ENCODE assay signal across 8 cellular contexts in genomic region chr14:22982013-22982476, GRCh38. TPM values are rescaled to one million over a fixed set of nuclear protein-coding genes. Genes with fewer than 3 reads are reported as not detected.
DNase-seq lines count a peak whose midpoint lies in the region; ATAC-seq, FAIRE-seq and TF ChIP-seq lines count a peak whose summit lies in the region.

No MANE protein-coding gene starts in this region.

- H3K9me3 ChIP-seq in K562 (replicated peaks; ENCODE audit: control insufficient read depth, insufficient read depth, low read depth, low read length) (no peaks in the 10 kb centered on the region), lower lobe of right lung (no peaks in the 10 kb centered on the region)

- POLR2A ChIA-PET in K562 (lab: Yijun Ruan, JAX), result interaction anchor here (0.6 to 2.0 kb wide), 12 partner anchors 10 to 325 kb away, joined by 3 to 14 read pairs (median 4); partner anchors contain the start of genes BCL2L2, CDH24, HAUS4 and PRMT5

- ATAC-seq in K562 (no peak), lower lobe of right lung (peak in 1 of 2 donors; percentile 2)

- peak overlapping the region; percentile 97 for H2AFZ ChIP-seq in K562 (ENCODE audit: low read depth, low read length)

- no peak for TF ChIP-seq POLR2A in K562 (conservative IDR thresholded peaks at IDR 0.05)

- TF ChIP-seq CTCF in K562 (IDR thresholded peaks at IDR 0.05 in 2 of 3, conservative IDR thresholded peaks at IDR 0.05 in 1 of 3; ENCODE audit: insufficient read depth in 2 of 3, low read depth in 1 of 3, low read length in 3 of 3) (no peak), lower lobe of right lung (IDR thresholded peaks at IDR 0.05) (no peak)

- no peak for TF ChIP-seq EP300 in K562 (IDR thresholded peaks at IDR 0.05; ENCODE audit: low read length)

- CTCF ChIA-PET in K562 (lab: Yijun Ruan, JAX; ENCODE audit: low intra/inter-chr PET ratio), result interaction anchor here (0.6 to 2.9 kb wide), 7 partner anchors 9 to 425 kb away, joined by 3 to 22 read pairs (median 6); partner anchors contain the start of gene PRMT5

- peak; percentile 2 for DNase-seq in activated naive CD4-positive, alpha-beta T cell treated with Interleukin-2 at 50 U/mL for 16 hours
- DNase-seq in activated naive CD4-positive, alpha-beta T cell treated with anti-CD3 and anti-CD28 coated beads, Interleukin-2, amount 50 U/mL, for 16 hours, result no peak
- no peak for DNase-seq in K562 (ENCODE audit: extremely low read depth in 1 of 4, low spot score in 3 of 4)
- no peak for DNase-seq in lower lobe of right lung
- DNase-seq in HPDE6-E6E7 (ENCODE audit: extremely low spot score), result no peak
- no peak for DNase-seq in CD1c-positive myeloid dendritic cell (ENCODE audit: extremely low spot score)
- DNase-seq in amygdala (lab: John Stamatoyannopoulos, UW), result no peak

- FAIRE-seq in K562 (lab: Jason Lieb, UNC), result no peak

- no peaks in the 10 kb centered on the region for H3K9me1 ChIP-seq in K562 (ENCODE audit: control insufficient read depth, insufficient read depth, low read length)

- H3K4me1 ChIP-seq in K562 (replicated peaks in 1 of 2; ENCODE audit: control insufficient read depth in 2 of 2, insufficient read depth in 2 of 2, low read length in 2 of 2) (peaks cover 19 to 38% of the 10 kb centered on the region in 2 experiments), lower lobe of right lung (peaks cover 54% of the 10 kb centered on the region), urinary bladder (ENCODE audit: insufficient read depth) (no peaks in the 10 kb centered on the region)

- peaks cover 9% of the 10 kb centered on the region; the same call in 2 of the 3 replicates for H3K36me3 ChIP-seq in K562 (ENCODE audit: control insufficient read depth, insufficient read depth, low read length)
- H3K36me3 ChIP-seq in lower lobe of right lung, result no peaks in the 10 kb centered on the region
- no peaks in the 10 kb centered on the region for H3K36me3 ChIP-seq in urinary bladder (ENCODE audit: insufficient read depth)

- intact Hi-C loops in K562 (cut with micrococcal nuclease) (no loop called here), lower lobe of right lung (cut with DNase I) (no loop called here)

- H3K4me2 ChIP-seq in K562 (ENCODE audit: insufficient read depth, low read length), result peak overlapping the region; percentile 93

- BruUV-seq in K562 (replicated peaks; lab: Mats Ljungman, UMichigan), result TSS peak; percentile 49

- no peaks in the 10 kb centered on the region for H3K27me3 ChIP-seq in K562 (ENCODE audit: control insufficient read depth in 2 of 2, insufficient read depth in 2 of 2, low read length in 2 of 2)
- peaks cover 18% of the 10 kb centered on the region for H3K27me3 ChIP-seq in lower lobe of right lung (ENCODE audit: low read depth)

- H3K4me3 ChIP-seq in K562 (peak overlapping the region; percentile 69), lower lobe of right lung (peak overlapping the region; percentile 85), urinary bladder (ENCODE audit: low read depth, low read length) (peak overlapping the region; percentile 66)

- 25% methylated on average over 18 of the region's 36 CpGs for WGBS in K562 (ENCODE audit: insufficient coverage, low coverage, missing lambda C conversion rate)
- WGBS in urinary bladder, result 1% methylated on average over 36 of the region's 36 CpGs

- H3K79me2 ChIP-seq in K562 (ENCODE audit: control insufficient read depth, insufficient read depth, low read length), result no peaks in the 10 kb centered on the region

- in situ Hi-C loops in K562 (cut with MboI), result loop anchor here (5.0 kb wide), 1 partner anchor 50 kb away; no protein-coding TSS in a partner anchor

- H3K27ac ChIP-seq in K562 (ENCODE audit: extremely low read depth, low read depth, low read length) (no peak overlapping the region; the same call in 2 of the 3 replicates), lower lobe of right lung (peak overlapping the region; percentile 83), urinary bladder (ENCODE audit: low read depth) (peak overlapping the region; percentile 68)

- TF ChIP-seq RAD21 in K562 (CRISPR knock-in tag; conservative IDR thresholded peaks at IDR 0.05 in 1 of 2, IDR thresholded peaks at IDR 0.05 in 1 of 2), result no peak

- H3K9ac ChIP-seq in K562 (ENCODE audit: insufficient read depth in 1 of 2, low read depth in 2 of 2, low read length in 2 of 2), result peak overlapping the region; percentile 63 to 96; a peak in 3 of 4 replicates

- no peaks in the 10 kb centered on the region for H4K20me1 ChIP-seq in K562 (replicated peaks; ENCODE audit: control insufficient read depth, insufficient read depth, low read length)

RNA-seq across cellular contexts. Expression of gene AJUBA, which starts 0.3 kb away (rescaled TPM):
- 12.8 and 18.9 TPM in 2 replicates for total RNA-seq in K562 (2011; cell fraction: chromatin; rRNA removed; ENCODE audit: low replicate concordance)
- 9.2 and 10.0 TPM in 2 replicates for total RNA-seq in K562 (2011; cell fraction: nucleolus; rRNA removed)
- total RNA-seq in K562 (2011; cell fraction: nucleoplasm; rRNA removed), result 10.9 and 18.6 TPM in 2 replicates
- total RNA-seq in K562 (2014; rRNA removed) (3.3 and 5.3 TPM in 2 replicates), K562 (2014; rRNA removed; fragmentation: Illumina TruSeq; extraction: Trizol) (3.1 and 3.2 TPM in 2 replicates), K562 (2015; rRNA removed; fragmentation: Illumina TruSeq; extraction: Trizol) (1.5 and 1.8 TPM in 2 replicates), K562 (2021) (2.9 and 4.3 TPM in 2 replicates), lower lobe of right lung (28.7 TPM), urinary bladder (28.0 TPM)
- polyA plus RNA-seq in K562 (2011; rRNA removed) (4.7 and 6.4 TPM in 2 replicates), K562 (2014; fragmentation: Illumina TruSeq; extraction: Trizol) (2.3 and 2.8 TPM in 2 replicates), K562 (2014; fragmentation: Nextera tagmentation; extraction: Ambion mirVana) (1 to 10 TPM in 1 of 2 experiments, under 1 TPM in 1; 0.73 to 1.6 TPM), K562 (2014; rRNA removed) (2.0 and 2.2 TPM in 2 replicates), urinary bladder (6.6 TPM)
- 3.5 and 5.2 TPM in 2 replicates for polyA plus RNA-seq in K562 (2011; cell fraction: cytosol; rRNA removed)
- polyA plus RNA-seq in K562 (2011; cell fraction: nucleus; rRNA removed), result 7.3 and 10.0 TPM in 2 replicates
- 3.0 and 13.8 TPM in 2 replicates for polyA plus RNA-seq in K562 (2012)
- 10.0 and 10.6 TPM in 2 replicates for polyA minus RNA-seq in K562 (2011; rRNA and poly(A)+ RNA removed)
- 3.7 and 4.5 TPM in 2 replicates for polyA minus RNA-seq in K562 (2011; cell fraction: cytosol; rRNA and poly(A)+ RNA removed)
- 4.7 and 9.6 TPM in 2 replicates for polyA minus RNA-seq in K562 (2011; cell fraction: nucleus; rRNA and poly(A)+ RNA removed)

RNA-seq across cellular contexts. Expression of gene HAUS4, which starts 25.2 kb away (rescaled TPM):
- 69.7 and 91.7 TPM in 2 replicates for total RNA-seq in K562 (2011; cell fraction: chromatin; rRNA removed; ENCODE audit: low replicate concordance)
- 49.2 and 58.2 TPM in 2 replicates for total RNA-seq in K562 (2011; cell fraction: nucleolus; rRNA removed)
- total RNA-seq in K562 (2011; cell fraction: nucleoplasm; rRNA removed), result 65.3 and 66.7 TPM in 2 replicates
- total RNA-seq in K562 (2014; rRNA removed) (53.3 and 62.8 TPM in 2 replicates), K562 (2014; rRNA removed; fragmentation: Illumina TruSeq; extraction: Trizol) (59.2 and 62.3 TPM in 2 replicates), K562 (2015; rRNA removed; fragmentation: Illumina TruSeq; extraction: Trizol) (44.1 and 49.2 TPM in 2 replicates), K562 (2021) (47.4 and 49.3 TPM in 2 replicates), lower lobe of right lung (54.5 TPM), urinary bladder (42.2 TPM)
- polyA plus RNA-seq in K562 (2011; rRNA removed) (80.3 and 85.4 TPM in 2 replicates), K562 (2014; fragmentation: Illumina TruSeq; extraction: Trizol) (41.2 and 46.3 TPM in 2 replicates), K562 (2014; fragmentation: Nextera tagmentation; extraction: Ambion mirVana) (10 to 100 TPM; 12.5 to 13.0 TPM), K562 (2014; rRNA removed) (71.8 and 71.9 TPM in 2 replicates), urinary bladder (44.1 TPM)
- polyA plus RNA-seq in K562 (2011; cell fraction: cytosol; rRNA removed), result 34.3 and 50.3 TPM in 2 replicates
- polyA plus RNA-seq in K562 (2011; cell fraction: nucleus; rRNA removed), result 60.6 and 85.4 TPM in 2 replicates
- 43.0 and 99.2 TPM in 2 replicates for polyA plus RNA-seq in K562 (2012)
- polyA minus RNA-seq in K562 (2011; rRNA and poly(A)+ RNA removed), result 76.9 and 94.5 TPM in 2 replicates
- 27.2 and 28.9 TPM in 2 replicates for polyA minus RNA-seq in K562 (2011; cell fraction: cytosol; rRNA and poly(A)+ RNA removed)
- polyA minus RNA-seq in K562 (2011; cell fraction: nucleus; rRNA and poly(A)+ RNA removed), result 28.1 and 36.3 TPM in 2 replicates

RNA-seq across cellular contexts. Expression of gene C14orf93, which starts 27.9 kb away (rescaled TPM):
- 17.1 and 22.1 TPM in 2 replicates for total RNA-seq in K562 (2011; cell fraction: chromatin; rRNA removed; ENCODE audit: low replicate concordance)
- 11.1 and 12.5 TPM in 2 replicates for total RNA-seq in K562 (2011; cell fraction: nucleolus; rRNA removed)
- total RNA-seq in K562 (2011; cell fraction: nucleoplasm; rRNA removed), result 12.4 and 13.6 TPM in 2 replicates
- total RNA-seq in K562 (2014; rRNA removed) (17.0 and 18.7 TPM in 2 replicates), K562 (2014; rRNA removed; fragmentation: Illumina TruSeq; extraction: Trizol) (11.1 and 12.9 TPM in 2 replicates), K562 (2015; rRNA removed; fragmentation: Illumina TruSeq; extraction: Trizol) (11.8 and 14.8 TPM in 2 replicates), K562 (2021) (15.9 and 16.1 TPM in 2 replicates), lower lobe of right lung (9.8 TPM), urinary bladder (10.4 TPM)
- polyA plus RNA-seq in K562 (2011; rRNA removed) (20.4 and 23.1 TPM in 2 replicates), K562 (2014; fragmentation: Illumina TruSeq; extraction: Trizol) (22.0 and 26.3 TPM in 2 replicates), K562 (2014; fragmentation: Nextera tagmentation; extraction: Ambion mirVana) (1 to 10 TPM; 2.2 to 3.0 TPM), K562 (2014; rRNA removed) (22.4 and 24.3 TPM in 2 replicates), urinary bladder (14.5 TPM)
- 24.5 and 29.4 TPM in 2 replicates for polyA plus RNA-seq in K562 (2011; cell fraction: cytosol; rRNA removed)
- 21.8 and 24.5 TPM in 2 replicates for polyA plus RNA-seq in K562 (2011; cell fraction: nucleus; rRNA removed)
- 11.8 and 23.7 TPM in 2 replicates for polyA plus RNA-seq in K562 (2012)
- polyA minus RNA-seq in K562 (2011; rRNA and poly(A)+ RNA removed), result 28.0 and 29.8 TPM in 2 replicates
- 9.7 and 11.8 TPM in 2 replicates for polyA minus RNA-seq in K562 (2011; cell fraction: cytosol; rRNA and poly(A)+ RNA removed)
- polyA minus RNA-seq in K562 (2011; cell fraction: nucleus; rRNA and poly(A)+ RNA removed), result 5.3 and 7.0 TPM in 2 replicates

RNA-seq across cellular contexts. Expression of gene PSMB5, which starts 52.7 kb away (rescaled TPM):
- total RNA-seq in K562 (2011; cell fraction: chromatin; rRNA removed; ENCODE audit: low replicate concordance), result 49.0 and 108 TPM in 2 replicates
- 166 and 172 TPM in 2 replicates for total RNA-seq in K562 (2011; cell fraction: nucleolus; rRNA removed)
- 110 and 115 TPM in 2 replicates for total RNA-seq in K562 (2011; cell fraction: nucleoplasm; rRNA removed)
- 279 and 297 TPM in 2 replicates for total RNA-seq in K562 (2014; rRNA removed)
- 204 and 223 TPM in 2 replicates for total RNA-seq in K562 (2014; rRNA removed; fragmentation: Illumina TruSeq; extraction: Trizol)
- total RNA-seq in K562 (2015; rRNA removed; fragmentation: Illumina TruSeq; extraction: Trizol), result 210 and 212 TPM in 2 replicates
- 198 and 218 TPM in 2 replicates for total RNA-seq in K562 (2021)
- 273 and 285 TPM in 2 replicates for polyA plus RNA-seq in K562 (2011; rRNA removed)
- 421 and 454 TPM in 2 replicates for polyA plus RNA-seq in K562 (2011; cell fraction: cytosol; rRNA removed)
- 100 and 125 TPM in 2 replicates for polyA plus RNA-seq in K562 (2011; cell fraction: nucleus; rRNA removed)
- 194 and 217 TPM in 2 replicates for polyA plus RNA-seq in K562 (2012)
- 194 and 201 TPM in 2 replicates for polyA plus RNA-seq in K562 (2014; fragmentation: Illumina TruSeq; extraction: Trizol)
- 1,000 to 10,000 TPM; 1,679 to 1,870 TPM for polyA plus RNA-seq in K562 (2014; fragmentation: Nextera tagmentation; extraction: Ambion mirVana)
- polyA plus RNA-seq in K562 (2014; rRNA removed), result 249 and 269 TPM in 2 replicates
- 242 and 304 TPM in 2 replicates for polyA minus RNA-seq in K562 (2011; rRNA and poly(A)+ RNA removed)
- 130 and 188 TPM in 2 replicates for polyA minus RNA-seq in K562 (2011; cell fraction: cytosol; rRNA and poly(A)+ RNA removed)
- polyA minus RNA-seq in K562 (2011; cell fraction: nucleus; rRNA and poly(A)+ RNA removed), result 61.7 and 82.4 TPM in 2 replicates
- total RNA-seq in lower lobe of right lung, result 71.5 TPM
- total RNA-seq in urinary bladder, result 70.3 TPM
- polyA plus RNA-seq in urinary bladder, result 135 TPM

RNA-seq across cellular contexts. Expression of gene PRMT5, which starts 52.9 kb away (rescaled TPM):
- 278 and 432 TPM in 2 replicates for total RNA-seq in K562 (2011; cell fraction: chromatin; rRNA removed; ENCODE audit: low replicate concordance)
- 251 and 313 TPM in 2 replicates for total RNA-seq in K562 (2011; cell fraction: nucleolus; rRNA removed)
- 210 and 241 TPM in 2 replicates for total RNA-seq in K562 (2011; cell fraction: nucleoplasm; rRNA removed)
- 123 and 171 TPM in 2 replicates for total RNA-seq in K562 (2014; rRNA removed)
- 222 and 228 TPM in 2 replicates for total RNA-seq in K562 (2014; rRNA removed; fragmentation: Illumina TruSeq; extraction: Trizol)
- 245 and 276 TPM in 2 replicates for total RNA-seq in K562 (2015; rRNA removed; fragmentation: Illumina TruSeq; extraction: Trizol)
- total RNA-seq in K562 (2021), result 246 and 247 TPM in 2 replicates
- 409 and 552 TPM in 2 replicates for polyA plus RNA-seq in K562 (2011; rRNA removed)
- 792 and 841 TPM in 2 replicates for polyA plus RNA-seq in K562 (2011; cell fraction: cytosol; rRNA removed)
- 583 and 596 TPM in 2 replicates for polyA plus RNA-seq in K562 (2011; cell fraction: nucleus; rRNA removed)
- 146 and 359 TPM in 2 replicates for polyA plus RNA-seq in K562 (2012)
- 270 and 321 TPM in 2 replicates for polyA plus RNA-seq in K562 (2014; fragmentation: Illumina TruSeq; extraction: Trizol)
- polyA plus RNA-seq in K562 (2014; fragmentation: Nextera tagmentation; extraction: Ambion mirVana), result 100 to 1,000 TPM; 114 to 155 TPM
- 216 and 257 TPM in 2 replicates for polyA plus RNA-seq in K562 (2014; rRNA removed)
- 300 and 519 TPM in 2 replicates for polyA minus RNA-seq in K562 (2011; rRNA and poly(A)+ RNA removed)
- 206 and 309 TPM in 2 replicates for polyA minus RNA-seq in K562 (2011; cell fraction: cytosol; rRNA and poly(A)+ RNA removed)
- 93.0 and 134 TPM in 2 replicates for polyA minus RNA-seq in K562 (2011; cell fraction: nucleus; rRNA and poly(A)+ RNA removed)
- total RNA-seq in lower lobe of right lung, result 37.3 TPM
- total RNA-seq in urinary bladder, result 39.8 TPM
- 49.3 TPM for polyA plus RNA-seq in urinary bladder
